8 cellular contexts compared by ENCODE assay signal in the genomic region with DNA sequence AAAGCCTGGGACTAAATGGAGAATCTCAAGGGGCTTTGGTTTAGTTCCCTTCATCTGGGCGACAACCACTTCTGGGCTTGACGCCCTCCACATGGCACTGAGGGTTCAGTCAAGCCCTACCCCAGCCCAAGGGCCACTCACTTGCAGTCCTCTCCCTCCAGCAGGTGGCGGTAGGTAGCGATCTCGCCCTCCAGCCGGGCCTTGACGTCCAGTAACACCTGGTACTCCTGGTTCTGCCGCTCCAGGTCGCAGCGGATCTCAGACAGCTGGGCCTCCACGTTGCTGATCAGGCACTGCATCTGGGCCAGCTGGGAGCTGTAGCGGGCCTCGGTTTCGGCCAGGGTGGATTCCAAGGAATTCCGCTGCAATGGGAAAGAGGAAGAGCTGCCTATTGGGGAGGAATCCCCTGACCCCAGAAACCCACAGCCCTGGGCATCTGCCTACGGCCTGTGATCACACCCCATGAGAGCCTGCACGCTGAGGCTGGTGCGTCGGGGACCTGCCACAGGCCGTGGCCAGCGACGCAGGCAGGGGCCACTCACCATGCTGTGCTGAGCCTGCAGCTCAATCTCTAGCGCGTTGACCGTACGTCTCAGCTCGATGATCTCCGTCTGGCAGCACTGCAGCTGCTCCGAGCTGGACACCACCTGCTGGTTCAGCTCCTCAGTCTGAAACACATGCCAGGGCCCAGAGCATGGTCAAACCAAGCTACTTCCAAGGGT. TPM values are rescaled to one million over a fixed set of nuclear protein-coding genes. Genes with fewer than 3 reads are reported as not detected.
DNase-seq lines count a peak whose midpoint lies in the region; ATAC-seq and TF ChIP-seq lines count a peak whose summit lies in the region.

No MANE protein-coding gene starts in this region.

- WGBS in esophagus muscularis mucosa, result 62% methylated on average over 18 of the region's 29 CpGs

- H3K4me3 Mint-ChIP-seq in stimulated activated memory B cell treated with anti-CD40 and anti-IgM and Interleukin-4, amounts not matched to agents 10 μg/mL and 1 μg/mL and 100 μg/mL, for 72 hours, result no peak overlapping the region

- no peaks in the 10 kb centered on the region for H3K36me3 ChIP-seq in left ventricle myocardium inferior
- no peaks in the 10 kb centered on the region for H3K36me3 ChIP-seq in esophagus muscularis mucosa

- TF ChIP-seq EP300 in esophagus muscularis mucosa (IDR thresholded peaks at IDR 0.05), result no peak

- H3K4me1 Mint-ChIP-seq in stimulated activated memory B cell treated with anti-CD40 and anti-IgM and Interleukin-4, amounts not matched to agents 10 μg/mL and 1 μg/mL and 100 μg/mL, for 72 hours, result peaks cover 11% of the 10 kb centered on the region

- DNase-seq in DMS53 (lab: John Stamatoyannopoulos, UW) (peak; percentile 61), DMS53 treated with DMSO at 0.1 percent for 48 hours (lab: John Stamatoyannopoulos, UW; ENCODE audit: unreplicated experiment) (no peak), left ventricle myocardium inferior (no peak), esophagus muscularis mucosa (ENCODE audit: extremely low spot score) (no peak)
- DNase-seq in activated CD4-positive, alpha-beta T cell treated with anti-CD3 and anti-CD28 coated beads for 48 hours, result peak; percentile 70
- DNase-seq in stimulated activated CD8-positive, alpha-beta memory T cell treated with anti-CD3 and anti-CD28 coated beads, Interleukin-4, amount 100 ng/mL, for 24 hours (ENCODE audit: low read depth), result peak; percentile 22

- H3K36me3 Mint-ChIP-seq in stimulated activated memory B cell treated with anti-CD40 and anti-IgM and Interleukin-4, amounts not matched to agents 10 μg/mL and 1 μg/mL and 100 μg/mL, for 72 hours, result no peaks in the 10 kb centered on the region

- H3K4me3 ChIP-seq in left ventricle myocardium inferior, result no peak overlapping the region
- H3K4me3 ChIP-seq in esophagus muscularis mucosa, result no peak overlapping the region

- no peaks in the 10 kb centered on the region for H3K9me3 Mint-ChIP-seq in stimulated activated memory B cell treated with anti-CD40 and anti-IgM and Interleukin-4, amounts not matched to agents 10 μg/mL and 1 μg/mL and 100 μg/mL, for 72 hours

- intact Hi-C loops in left ventricle myocardium inferior (cut with micrococcal nuclease) (no loop called here), esophagus muscularis mucosa (cut with DNase I) (no loop called here)

- H3K27me3 Mint-ChIP-seq in stimulated activated memory B cell treated with anti-CD40 and anti-IgM and Interleukin-4, amounts not matched to agents 10 μg/mL and 1 μg/mL and 100 μg/mL, for 72 hours, result peaks cover 21% of the 10 kb centered on the region

- TF ChIP-seq CTCF in left ventricle myocardium inferior (IDR thresholded peaks at IDR 0.05; ENCODE audit: borderline replicate concordance), result peak; percentile 37
- peak in 1 of 3 experiments; percentile 15 for TF ChIP-seq CTCF in esophagus muscularis mucosa (IDR thresholded peaks at IDR 0.05)

- no peak overlapping the region for H3K27ac Mint-ChIP-seq in stimulated activated memory B cell treated with anti-CD40 and anti-IgM and Interleukin-4, amounts not matched to agents 10 μg/mL and 1 μg/mL and 100 μg/mL, for 72 hours

- peaks cover 90% of the 10 kb centered on the region for H3K27me3 ChIP-seq in left ventricle myocardium inferior (ENCODE audit: low read depth)
- peaks cover 0 to 7% (median 0%) of the 10 kb centered on the region in 4 donors for H3K27me3 ChIP-seq in esophagus muscularis mucosa

- no peaks in the 10 kb centered on the region for H3K9me3 ChIP-seq in left ventricle myocardium inferior (replicated peaks)
- H3K9me3 ChIP-seq in esophagus muscularis mucosa, result no peaks in the 10 kb centered on the region

- no peak for TF ChIP-seq POLR2A in esophagus muscularis mucosa (IDR thresholded peaks at IDR 0.05; ENCODE audit: low read depth)

- H3K4me1 ChIP-seq in left ventricle myocardium inferior (no peaks in the 10 kb centered on the region), esophagus muscularis mucosa (no peaks in the 10 kb centered on the region)

- no peak for ATAC-seq in stimulated activated memory B cell treated with anti-CD40 and anti-IgM and Interleukin-4, amounts not matched to agents 10 μg/mL and 1 μg/mL and 100 μg/mL, for 72 hours
- no peak for ATAC-seq in GM19397 (IDR thresholded peaks at IDR 0.05; ENCODE audit: unreplicated experiment)

- H3K27ac ChIP-seq in left ventricle myocardium inferior (replicated peaks) (no peak overlapping the region), esophagus muscularis mucosa (replicated peaks in 1 of 4) (no peak overlapping the region)

RNA-seq across cellular contexts. Expression of a gene that starts 2.7 kb away (rescaled TPM):
- total RNA-seq in left ventricle myocardium inferior (not detected), esophagus muscularis mucosa (not detected)

RNA-seq across cellular contexts. Expression of a gene that starts 6.0 kb away (rescaled TPM):
- not detected for total RNA-seq in left ventricle myocardium inferior
- not detected for total RNA-seq in esophagus muscularis mucosa

RNA-seq across cellular contexts. Expression of a gene that starts 18.4 kb away (rescaled TPM):
- total RNA-seq in left ventricle myocardium inferior (not detected), esophagus muscularis mucosa (10 to 100 TPM in 1 of 4 donors, under 1 TPM in 2, not detected in 1; 0.39 to 23.3 (median 0.52) TPM)

RNA-seq across cellular contexts. Expression of a gene that starts 19.8 kb away (rescaled TPM):
- total RNA-seq in left ventricle myocardium inferior, result 0.22 TPM
- not detected for total RNA-seq in esophagus muscularis mucosa

RNA-seq across cellular contexts. Expression of a gene that starts 31.7 kb away (rescaled TPM):
- not detected for total RNA-seq in left ventricle myocardium inferior
- total RNA-seq in esophagus muscularis mucosa, result 1 to 10 TPM in 1 of 4 donors, not detected in 3; 3.3 TPM

Comparison
In these comparisons a context has a peak if more than half of its experiments do, and no peak if none do; other contexts are left out.
1. DNase-seq: peak in DMS53 (single experiment), activated CD4-positive, alpha-beta T cell treated with anti-CD3 and anti-CD28 coated beads for 48 hours (single experiment) and stimulated activated CD8-positive, alpha-beta memory T cell treated with anti-CD3 and anti-CD28 coated beads, Interleukin-4, amount 100 ng/mL, for 24 hours (single experiment); none in DMS53 treated with DMSO at 0.1 percent for 48 hours (single experiment), left ventricle myocardium inferior (single experiment) and esophagus muscularis mucosa (single experiment).